ENCODE assay signal across 9 cellular contexts in the genomic region with DNA sequence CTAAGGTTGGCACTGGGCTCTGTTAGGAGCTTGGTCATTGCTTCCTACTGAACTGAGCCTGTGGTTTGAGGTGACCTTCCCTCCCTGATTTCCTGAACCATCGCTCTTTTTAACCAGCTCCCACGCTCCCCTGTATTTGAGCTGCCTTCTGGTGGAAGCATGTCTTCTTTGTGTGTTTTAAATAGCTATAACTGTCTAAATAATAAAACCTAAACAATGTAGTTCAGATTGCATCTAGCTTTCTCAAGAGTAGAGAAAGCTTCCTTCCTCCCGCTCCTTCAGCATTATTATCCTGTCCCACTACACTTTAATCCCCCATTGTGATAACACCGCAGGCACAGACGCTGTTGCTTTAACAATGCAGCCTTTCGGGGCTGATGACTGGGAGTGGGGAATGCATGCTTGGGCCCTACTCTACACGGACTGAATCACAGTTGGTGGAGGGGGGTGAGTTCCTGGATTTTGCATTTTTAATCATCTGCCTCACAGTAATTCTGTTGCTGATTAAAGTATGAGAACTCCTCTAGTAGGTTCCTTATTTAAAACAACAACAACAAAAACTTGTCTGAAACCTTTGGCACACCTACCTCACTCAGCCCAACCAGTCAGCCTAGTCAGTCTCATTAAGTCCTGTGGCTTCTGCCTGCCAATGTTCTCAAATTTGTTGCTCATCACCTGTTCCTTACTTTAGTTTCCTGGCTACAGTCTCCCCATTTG. TPM values are rescaled to one million over a fixed set of nuclear protein-coding genes. Genes with fewer than 3 reads are reported as not detected.
A peak's percentile ranks its signal among the peaks of the same experiment; 100 is the strongest.
DNase-seq lines count a peak whose midpoint lies in the region; ATAC-seq and TF ChIP-seq lines count a peak whose summit lies in the region.
"Had no signal": no experiment of that assay in that cellular context is flagged by ENCODE, and none has a peak within 500 bp of the region (broad histone marks: within the 10 kb centered on the region; RNA-seq: fewer than 3 reads in every experiment).

No MANE protein-coding gene starts in this region.

- peaks cover 26% of the 10 kb centered on the region for H3K4me1 ChIP-seq in CD8-positive, alpha-beta memory T cell (ENCODE audit: insufficient read depth, low read length)

- peak overlapping the region in 7 of 8 donors; percentile 3 to 75 (median 19) for H3K27ac Mint-ChIP-seq in CD8-positive, alpha-beta memory T cell
- peak overlapping the region; percentile 26 to 90 for H3K27ac Mint-ChIP-seq in effector memory CD8-positive, alpha-beta T cell
- H3K27ac Mint-ChIP-seq in natural killer cell, result peak overlapping the region; percentile 30 to 75
- H3K27ac Mint-ChIP-seq: T-helper 1 cell treated with Interleukin-12 subunit alpha and Interleukin-12 subunit beta and Interleukin-4 antibody, amounts not matched to agents 30 μg/mL and 1 μg/mL, for 36 hours had no signal

- no peaks in the 10 kb centered on the region for H3K27me3 ChIP-seq in CD8-positive, alpha-beta memory T cell (ENCODE audit: insufficient read depth, low read length, poor library complexity, severe bottlenecking)

- no peaks in the 10 kb centered on the region for H3K36me3 ChIP-seq in CD8-positive, alpha-beta memory T cell (ENCODE audit: insufficient read depth, low read length)

- DNase-seq in CD8-positive, alpha-beta memory T cell, result no peak
- peak; percentile 2 for DNase-seq in NCI-H69 (lab: John Stamatoyannopoulos, UW)
- no peak for DNase-seq in effector memory CD8-positive, alpha-beta T cell
- DNase-seq in natural killer cell, result no peak
- no peak for DNase-seq in GM19240 (ENCODE audit: insufficient read length, low spot score)
- DNase-seq in T-helper 1 cell, result no peak
- no peak for DNase-seq in sciatic nerve (ENCODE audit: low spot score)

- H3K27me3 Mint-ChIP-seq in CD8-positive, alpha-beta memory T cell, result peaks cover 0 to 3% of the 10 kb centered on the region in 2 donors
- no peaks in the 10 kb centered on the region for H3K27me3 Mint-ChIP-seq in effector memory CD8-positive, alpha-beta T cell
- H3K27me3 Mint-ChIP-seq in natural killer cell (ENCODE audit: low read depth in 2 of 2), result no peaks in the 10 kb centered on the region

- TF ChIP-seq CTCF in natural killer cell (IDR thresholded peaks at IDR 0.05), result no peak

- no peaks in the 10 kb centered on the region for H3K36me3 Mint-ChIP-seq in CD8-positive, alpha-beta memory T cell
- H3K36me3 Mint-ChIP-seq in effector memory CD8-positive, alpha-beta T cell (ENCODE audit: insufficient read depth), result peaks cover 8% of the 10 kb centered on the region
- no peaks in the 10 kb centered on the region for H3K36me3 Mint-ChIP-seq in natural killer cell

- CTCF ChIA-PET in CD8-positive, alpha-beta memory T cell (lab: Charles Lee), result no interaction called here

- H3K4me1 Mint-ChIP-seq in CD8-positive, alpha-beta memory T cell, result peaks cover 46 to 89% (median 66%) of the 10 kb centered on the region in 3 donors
- peaks cover 18 to 44% of the 10 kb centered on the region in 2 donors for H3K4me1 Mint-ChIP-seq in effector memory CD8-positive, alpha-beta T cell (ENCODE audit: low read depth in 2 of 2)
- H3K4me1 Mint-ChIP-seq in natural killer cell, result peaks cover 22 to 47% of the 10 kb centered on the region in 2 donors

- no peak overlapping the region for H3K4me3 ChIP-seq in CD8-positive, alpha-beta memory T cell (ENCODE audit: low read length)

- H3K9me3 Mint-ChIP-seq in CD8-positive, alpha-beta memory T cell, result no peaks in the 10 kb centered on the region
- H3K9me3 Mint-ChIP-seq in effector memory CD8-positive, alpha-beta T cell, result no peaks in the 10 kb centered on the region
- H3K9me3 Mint-ChIP-seq in natural killer cell, result no peaks in the 10 kb centered on the region
- H3K9me3 Mint-ChIP-seq: T-helper 1 cell treated with Interleukin-12 subunit alpha and Interleukin-12 subunit beta and Interleukin-4 antibody, amounts not matched to agents 30 μg/mL and 1 μg/mL, for 36 hours had no signal

- peak overlapping the region in 4 of 7 donors; percentile 15 to 64 (median 26) for H3K4me3 Mint-ChIP-seq in CD8-positive, alpha-beta memory T cell
- peak overlapping the region; percentile 45 to 56 for H3K4me3 Mint-ChIP-seq in effector memory CD8-positive, alpha-beta T cell
- no peak overlapping the region for H3K4me3 Mint-ChIP-seq in natural killer cell
- H3K4me3 Mint-ChIP-seq: T-helper 1 cell treated with Interleukin-12 subunit alpha and Interleukin-12 subunit beta and Interleukin-4 antibody, amounts not matched to agents 30 μg/mL and 1 μg/mL, for 36 hours had no signal

- no peak for ATAC-seq in effector memory CD8-positive, alpha-beta T cell (replicated peaks)
- ATAC-seq in natural killer cell, result no peak
- no peak for ATAC-seq in HG03097 (IDR thresholded peaks at IDR 0.05; ENCODE audit: low FRiP score, unreplicated experiment)
- ATAC-seq in sciatic nerve, result no peak

- POLR2A ChIA-PET in CD8-positive, alpha-beta memory T cell (lab: Charles Lee), result no interaction called here

- H3K9me3 ChIP-seq in CD8-positive, alpha-beta memory T cell (ENCODE audit: low read length), result no peaks in the 10 kb centered on the region

- H3K27ac ChIP-seq in CD8-positive, alpha-beta memory T cell (ENCODE audit: low read depth, low read length), result no peak overlapping the region

- intact Hi-C loops in natural killer cell (cut with micrococcal nuclease), result no loop called here
- intact Hi-C loops in sciatic nerve (cut with DNase I), result no loop called here

RNA-seq across cellular contexts. Expression of a gene that starts 6.6 kb away (rescaled TPM):
- total RNA-seq in CD8-positive, alpha-beta memory T cell, result 100 to 1,000 TPM; 131 to 134 TPM
- polyA plus RNA-seq in CD8-positive, alpha-beta memory T cell, result 69.3 TPM
- total RNA-seq in natural killer cell (10 to 100 TPM; 14.9 to 19.4 (median 18.6) TPM), sciatic nerve (40.0 TPM)
